ENCODE assay signal across 1 cellular context in genomic region chr11:1036931-1037330, GRCh38.
TF ChIP-seq lines count a peak whose summit lies in the region.

No MANE protein-coding gene starts in this region.

TF ChIP-seq in HepG2, 621 proteins besides CTCF, POLR2A, EP300 and RAD21:
- TF ChIP-seq NBN (conservative IDR thresholded peaks at IDR 0.05) = no peak
- no peak for TF ChIP-seq HNF4G (IDR thresholded peaks at IDR 0.05; ENCODE audit: borderline replicate concordance, low read depth, low read length)
- TF ChIP-seq HNF4G (CRISPR knock-in tag; IDR thresholded peaks at IDR 0.05; ENCODE audit: borderline replicate concordance, low read depth) = no peak
- TF ChIP-seq, protein P1, sequence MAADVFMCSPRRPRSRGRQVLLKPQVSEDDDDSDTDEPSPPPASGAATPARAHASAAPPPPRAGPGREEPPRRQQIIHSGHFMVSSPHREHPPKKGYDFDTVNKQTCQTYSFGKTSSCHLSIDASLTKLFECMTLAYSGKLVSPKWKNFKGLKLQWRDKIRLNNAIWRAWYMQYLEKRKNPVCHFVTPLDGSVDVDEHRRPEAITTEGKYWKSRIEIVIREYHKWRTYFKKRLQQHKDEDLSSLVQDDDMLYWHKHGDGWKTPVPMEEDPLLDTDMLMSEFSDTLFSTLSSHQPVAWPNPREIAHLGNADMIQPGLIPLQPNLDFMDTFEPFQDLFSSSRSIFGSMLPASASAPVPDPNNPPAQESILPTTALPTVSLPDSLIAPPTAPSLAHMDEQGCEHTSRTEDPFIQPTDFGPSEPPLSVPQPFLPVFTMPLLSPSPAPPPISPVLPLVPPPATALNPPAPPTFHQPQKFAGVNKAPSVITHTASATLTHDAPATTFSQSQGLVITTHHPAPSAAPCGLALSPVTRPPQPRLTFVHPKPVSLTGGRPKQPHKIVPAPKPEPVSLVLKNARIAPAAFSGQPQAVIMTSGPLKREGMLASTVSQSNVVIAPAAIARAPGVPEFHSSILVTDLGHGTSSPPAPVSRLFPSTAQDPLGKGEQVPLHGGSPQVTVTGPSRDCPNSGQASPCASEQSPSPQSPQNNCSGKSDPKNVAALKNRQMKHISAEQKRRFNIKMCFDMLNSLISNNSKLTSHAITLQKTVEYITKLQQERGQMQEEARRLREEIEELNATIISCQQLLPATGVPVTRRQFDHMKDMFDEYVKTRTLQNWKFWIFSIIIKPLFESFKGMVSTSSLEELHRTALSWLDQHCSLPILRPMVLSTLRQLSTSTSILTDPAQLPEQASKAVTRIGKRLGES (CRISPR knock-in tag; IDR thresholded peaks at IDR 0.05; ENCODE audit: borderline replicate concordance) = no peak
- no peak for TF ChIP-seq ZNF280B (CRISPR knock-in tag; IDR thresholded peaks at IDR 0.05; ENCODE audit: borderline replicate concordance)
- TF ChIP-seq, protein P2, sequence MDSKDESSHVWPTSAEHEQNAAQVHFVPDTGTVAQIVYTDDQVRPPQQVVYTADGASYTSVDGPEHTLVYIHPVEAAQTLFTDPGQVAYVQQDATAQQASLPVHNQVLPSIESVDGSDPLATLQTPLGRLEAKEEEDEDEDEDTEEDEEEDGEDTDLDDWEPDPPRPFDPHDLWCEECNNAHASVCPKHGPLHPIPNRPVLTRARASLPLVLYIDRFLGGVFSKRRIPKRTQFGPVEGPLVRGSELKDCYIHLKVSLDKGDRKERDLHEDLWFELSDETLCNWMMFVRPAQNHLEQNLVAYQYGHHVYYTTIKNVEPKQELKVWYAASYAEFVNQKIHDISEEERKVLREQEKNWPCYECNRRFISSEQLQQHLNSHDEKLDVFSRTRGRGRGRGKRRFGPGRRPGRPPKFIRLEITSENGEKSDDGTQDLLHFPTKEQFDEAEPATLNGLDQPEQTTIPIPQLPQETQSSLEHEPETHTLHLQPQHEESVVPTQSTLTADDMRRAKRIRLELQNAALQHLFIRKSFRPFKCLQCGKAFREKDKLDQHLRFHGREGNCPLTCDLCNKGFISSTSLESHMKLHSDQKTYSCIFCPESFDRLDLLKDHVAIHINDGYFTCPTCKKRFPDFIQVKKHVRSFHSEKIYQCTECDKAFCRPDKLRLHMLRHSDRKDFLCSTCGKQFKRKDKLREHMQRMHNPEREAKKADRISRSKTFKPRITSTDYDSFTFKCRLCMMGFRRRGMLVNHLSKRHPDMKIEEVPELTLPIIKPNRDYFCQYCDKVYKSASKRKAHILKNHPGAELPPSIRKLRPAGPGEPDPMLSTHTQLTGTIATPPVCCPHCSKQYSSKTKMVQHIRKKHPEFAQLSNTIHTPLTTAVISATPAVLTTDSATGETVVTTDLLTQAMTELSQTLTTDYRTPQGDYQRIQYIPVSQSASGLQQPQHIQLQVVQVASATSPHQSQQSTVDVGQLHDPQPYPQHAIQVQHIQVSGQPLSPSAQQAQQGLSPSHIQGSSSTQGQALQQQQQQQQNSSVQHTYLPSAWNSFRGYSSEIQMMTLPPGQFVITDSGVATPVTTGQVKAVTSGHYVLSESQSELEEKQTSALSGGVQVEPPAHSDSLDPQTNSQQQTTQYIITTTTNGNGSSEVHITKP (CRISPR knock-in tag; IDR thresholded peaks at IDR 0.05; ENCODE audit: low read depth) = no peak
- TF ChIP-seq KLF15 (CRISPR knock-in tag; IDR thresholded peaks at IDR 0.05; ENCODE audit: borderline replicate concordance) = no peak
- TF ChIP-seq FOSL2 (CRISPR knock-in tag; IDR thresholded peaks at IDR 0.05) = no peak
- TF ChIP-seq NFE2 (CRISPR knock-in tag; IDR thresholded peaks at IDR 0.05) = no peak
- TF ChIP-seq ZFP91 (CRISPR knock-in tag; IDR thresholded peaks at IDR 0.05; ENCODE audit: borderline replicate concordance) = no peak
- TF ChIP-seq RCOR2 (CRISPR knock-in tag; IDR thresholded peaks at IDR 0.05) = no peak
- TF ChIP-seq RFX1 (IDR thresholded peaks at IDR 0.05) = no peak
- no peak for TF ChIP-seq ZNF256 (CRISPR knock-in tag; conservative IDR thresholded peaks at IDR 0.05)
- no peak for TF ChIP-seq CSRNP2 (CRISPR knock-in tag; conservative IDR thresholded peaks at IDR 0.05; ENCODE audit: low read depth)
- no peak for TF ChIP-seq ZNF30 (CRISPR knock-in tag; IDR thresholded peaks at IDR 0.05)
- no peak for TF ChIP-seq ZMAT3 (CRISPR knock-in tag; conservative IDR thresholded peaks at IDR 0.05)
